Comparison of ENCODE assay signal across 23 cellular contexts in genomic region chr10:51768886-51769285, GRCh38.
"Had no signal": no experiment of that assay in that cellular context is flagged by ENCODE, and none has a peak within 500 bp of the region (broad histone marks: within the 10 kb centered on the region; RNA-seq: fewer than 3 reads in every experiment).

No MANE protein-coding gene starts in this region.

- H3K36me3 Mint-ChIP-seq: activated CD4-positive, alpha-beta memory T cell treated with anti-CD3 and anti-CD28 coated beads for 36 hours; activated naive CD4-positive, alpha-beta T cell treated with anti-CD3 and anti-CD28 coated beads, Interleukin-2, amount 10 ng/mL, durations not matched to agents 7 days and 5 days; activated naive CD8-positive, alpha-beta T cell treated with anti-CD3 and anti-CD28 coated beads, Interleukin-2, amount 10 ng/mL, durations not matched to agents 7 days and 5 days; neural progenitor cell had no signal

- H3K4me3 Mint-ChIP-seq: activated CD4-positive, alpha-beta memory T cell treated with anti-CD3 and anti-CD28 coated beads for 36 hours; activated CD4-positive, alpha-beta T cell treated with anti-CD3 and anti-CD28 coated beads, Interleukin-2, amount 10 ng/mL, durations not matched to agents 24 days and 14 days; activated naive CD4-positive, alpha-beta T cell treated with anti-CD3 and anti-CD28 coated beads, Interleukin-2, amount 10 ng/mL, durations not matched to agents 7 days and 5 days; activated naive CD8-positive, alpha-beta T cell treated with anti-CD3 and anti-CD28 coated beads, Interleukin-2, amount 10 ng/mL, durations not matched to agents 7 days and 5 days; effector memory CD8-positive, alpha-beta T cell; naive thymus-derived CD8-positive, alpha-beta T cell; neural progenitor cell; T-helper 1 cell treated with Interleukin-12 subunit alpha and Interleukin-12 subunit beta and Interleukin-4 antibody, amounts not matched to agents 30 μg/mL and 1 μg/mL, for 36 hours had no signal

- H3K27me3 Mint-ChIP-seq: activated CD4-positive, alpha-beta memory T cell treated with anti-CD3 and anti-CD28 coated beads for 36 hours; activated naive CD4-positive, alpha-beta T cell treated with anti-CD3 and anti-CD28 coated beads, Interleukin-2, amount 10 ng/mL, durations not matched to agents 7 days and 5 days had no signal

- ATAC-seq: activated CD4-positive, CD25-positive, alpha-beta regulatory T cell treated with anti-CD3 and anti-CD28 coated beads, Interleukin-2, amount 50 U/mL, for 24 hours; effector memory CD8-positive, alpha-beta T cell; heart right ventricle; naive thymus-derived CD8-positive, alpha-beta T cell; right cardiac atrium had no signal

- H3K9me3 Mint-ChIP-seq: activated naive CD8-positive, alpha-beta T cell treated with anti-CD3 and anti-CD28 coated beads, Interleukin-2, amount 10 ng/mL, durations not matched to agents 7 days and 5 days had no signal

- H3K27ac Mint-ChIP-seq: activated CD4-positive, alpha-beta memory T cell treated with anti-CD3 and anti-CD28 coated beads for 36 hours; activated CD4-positive, alpha-beta T cell treated with anti-CD3 and anti-CD28 coated beads, Interleukin-2, amount 10 ng/mL, durations not matched to agents 24 days and 14 days; activated naive CD4-positive, alpha-beta T cell treated with anti-CD3 and anti-CD28 coated beads, Interleukin-2, amount 10 ng/mL, durations not matched to agents 7 days and 5 days; activated naive CD8-positive, alpha-beta T cell treated with anti-CD3 and anti-CD28 coated beads, Interleukin-2, amount 10 ng/mL, durations not matched to agents 7 days and 5 days; effector memory CD8-positive, alpha-beta T cell; naive thymus-derived CD8-positive, alpha-beta T cell; neural progenitor cell; T-helper 1 cell treated with Interleukin-12 subunit alpha and Interleukin-12 subunit beta and Interleukin-4 antibody, amounts not matched to agents 30 μg/mL and 1 μg/mL, for 36 hours had no signal

- DNase-seq: activated CD4-positive, alpha-beta memory T cell treated with anti-CD3 and anti-CD28 coated beads for 36 hours; activated CD4-positive, alpha-beta T cell treated with anti-CD3 and anti-CD28 coated beads, Interleukin-2, amount 10 ng/mL, durations not matched to agents 24 days and 14 days; activated CD8-positive, alpha-beta memory T cell treated with anti-CD3 and anti-CD28 coated beads, Interleukin-2, amount 50 U/mL, for 4 hours; activated gamma-delta T cell; activated naive CD4-positive, alpha-beta T cell treated with anti-CD3 and anti-CD28 coated beads, Interleukin-2, amount 10 ng/mL, durations not matched to agents 7 days and 5 days; activated naive CD8-positive, alpha-beta T cell treated with anti-CD3 and anti-CD28 coated beads, Interleukin-2, amount 10 ng/mL, durations not matched to agents 7 days and 5 days; activated T-cell treated with anti-CD3 and anti-CD28 coated beads, Interleukin-2, amount 50 U/mL, for 1 hour; brain microvascular endothelial cell; cortex of kidney; effector memory CD8-positive, alpha-beta T cell; erythroblast; heart right ventricle; mammary epithelial cell; naive thymus-derived CD8-positive, alpha-beta T cell; occipital lobe; right cardiac atrium; stimulated activated naive CD4-positive, alpha-beta T cell treated with Interleukin-2 at 50 U/mL for 16 hours; SW 1271; T-helper 9 cell; trophoblast cell had no signal

- H3K4me1 Mint-ChIP-seq: activated CD4-positive, alpha-beta T cell treated with anti-CD3 and anti-CD28 coated beads, Interleukin-2, amount 10 ng/mL, durations not matched to agents 24 days and 14 days; activated naive CD4-positive, alpha-beta T cell treated with anti-CD3 and anti-CD28 coated beads, Interleukin-2, amount 10 ng/mL, durations not matched to agents 7 days and 5 days; activated naive CD8-positive, alpha-beta T cell treated with anti-CD3 and anti-CD28 coated beads, Interleukin-2, amount 10 ng/mL, durations not matched to agents 7 days and 5 days; naive thymus-derived CD8-positive, alpha-beta T cell had no signal
